In the genomic region with DNA sequence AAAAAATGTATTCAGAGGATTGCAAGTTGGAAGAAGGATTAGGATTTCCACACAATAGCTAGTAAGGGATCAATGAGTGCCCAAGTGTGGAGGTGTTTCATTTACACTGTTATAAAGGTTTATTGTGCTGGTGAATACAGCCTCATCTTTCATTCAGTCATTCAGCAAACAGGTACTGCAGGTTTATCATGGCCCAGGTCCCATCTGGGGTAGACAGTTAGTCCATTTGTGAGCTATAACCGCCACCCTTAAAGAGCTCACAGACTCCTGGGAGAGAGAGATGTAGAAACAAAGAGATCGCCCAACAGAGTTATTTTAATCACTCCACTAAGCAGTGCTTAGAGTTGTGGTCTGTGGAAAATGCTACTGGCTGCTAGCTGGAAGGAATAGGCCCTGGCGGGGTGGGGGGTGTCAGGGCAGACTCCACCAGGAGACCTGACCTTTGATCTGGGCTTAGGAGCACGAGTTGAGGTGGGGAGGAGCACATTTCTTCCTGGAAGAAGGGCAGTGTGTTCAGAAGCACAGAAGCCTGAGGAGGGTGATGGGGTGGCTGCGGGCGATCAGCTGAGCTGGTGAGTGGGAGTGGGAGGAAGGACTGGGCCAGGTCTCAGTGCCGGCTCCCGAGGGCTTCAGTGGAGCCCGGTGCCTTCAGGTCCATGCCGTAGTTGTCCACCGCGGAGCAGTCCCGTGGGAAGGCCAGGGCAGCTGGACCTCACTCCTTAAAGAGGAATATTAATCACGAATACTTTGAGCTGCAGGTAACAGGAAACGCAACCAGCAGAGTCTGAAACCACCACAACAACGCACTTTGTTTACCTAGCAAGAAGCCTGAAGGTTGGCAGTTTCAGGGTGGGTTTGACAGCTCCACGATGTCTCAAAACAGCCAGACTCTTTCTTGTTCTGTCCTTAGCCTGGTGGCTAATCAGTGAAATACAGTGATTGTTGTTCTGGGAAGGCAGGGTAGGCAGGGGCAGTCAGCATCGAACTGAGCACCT, we compare ENCODE assay signal across 1 cellular context.
TF ChIP-seq lines count a peak whose summit lies in the region.

No MANE protein-coding gene starts in this region.

TF ChIP-seq in IMR-90, 13 proteins besides CTCF, POLR2A, EP300 and RAD21:
- TF ChIP-seq MAFK (IDR thresholded peaks at IDR 0.05; ENCODE audit: low read depth, low read length) (no peak), MAZ (IDR thresholded peaks at IDR 0.05; ENCODE audit: borderline replicate concordance, low read depth, low read length) (no peak), RFX5 (IDR thresholded peaks at IDR 0.05; ENCODE audit: low read depth, low read length) (no peak), FOS (IDR thresholded peaks at IDR 0.05; ENCODE audit: low read depth, low read length) (no peak), SMC3 (IDR thresholded peaks at IDR 0.05; ENCODE audit: low read depth, low read length) (no peak), CEBPB (IDR thresholded peaks at IDR 0.05; ENCODE audit: low read depth, low read length) (no peak), RCOR1 (IDR thresholded peaks at IDR 0.05; ENCODE audit: insufficient replicate concordance, low read length) (no peak), CHD1 (IDR thresholded peaks at IDR 0.05; ENCODE audit: low read depth, low read length) (no peak)
- TF ChIP-seq, protein P1, sequence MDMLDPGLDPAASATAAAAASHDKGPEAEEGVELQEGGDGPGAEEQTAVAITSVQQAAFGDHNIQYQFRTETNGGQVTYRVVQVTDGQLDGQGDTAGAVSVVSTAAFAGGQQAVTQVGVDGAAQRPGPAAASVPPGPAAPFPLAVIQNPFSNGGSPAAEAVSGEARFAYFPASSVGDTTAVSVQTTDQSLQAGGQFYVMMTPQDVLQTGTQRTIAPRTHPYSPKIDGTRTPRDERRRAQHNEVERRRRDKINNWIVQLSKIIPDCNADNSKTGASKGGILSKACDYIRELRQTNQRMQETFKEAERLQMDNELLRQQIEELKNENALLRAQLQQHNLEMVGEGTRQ (IDR thresholded peaks at IDR 0.05; ENCODE audit: low read depth, low read length) = no peak
